8 cellular contexts compared by ENCODE assay signal in genomic region chr12:57590892-57591566, GRCh38. TPM values are rescaled to one million over a fixed set of nuclear protein-coding genes. Genes with fewer than 3 reads are reported as not detected.
DNase-seq lines count a peak whose midpoint lies in the region; ATAC-seq, FAIRE-seq and TF ChIP-seq lines count a peak whose summit lies in the region.

Gene PIP4K2C, plus strand, starts transcription at chr12:57591192. Its CDS starts 98 bp downstream, at chr12:57591290.

- intact Hi-C loops in mammary epithelial cell (cut with micrococcal nuclease): loop anchor here (1.0 to 2.0 kb wide), 3 partner anchors 13 to 44 kb away; partner anchors contain the start of genes DCTN2 and DTX3

- 0% methylated on average over 9 of the region's 61 CpGs for WGBS in mammary epithelial cell (ENCODE audit: low coverage, missing lambda C conversion rate)
- WGBS in small intestine, 3 donors: 0% methylated on average over 56 to 61 of the region's 61 CpGs

- H3K27ac ChIP-seq in 22Rv1 (peak within 1 kb of the TSS; percentile 60), WERI-Rb-1 (peak within 1 kb of the TSS; percentile 71), mammary epithelial cell (ENCODE audit: insufficient read depth, low read depth, low read length) (peak within 1 kb of the TSS; percentile 78), small intestine (ENCODE audit: low read depth in 1 of 2, low read length in 1 of 2) (peak within 1 kb of the TSS in 1 of 2 donors; percentile 87)

- peak within 1 kb of the TSS; percentile 80 for H3K9ac ChIP-seq in mammary epithelial cell (ENCODE audit: insufficient read depth, low read length)

- in situ Hi-C loops in mammary epithelial cell (cut with MboI; ENCODE audit: low sequenced_read_pairs in 2 of 2): no loop called here

- peak; percentile 80 for DNase-seq in NCI-H2171 treated with DMSO at 0.1 percent for 48 hours (lab: John Stamatoyannopoulos, UW)
- peak; percentile 82 for DNase-seq in WERI-Rb-1
- peak; percentile 88 for DNase-seq in mammary epithelial cell
- DNase-seq in iPS-NIHi7 (ENCODE audit: extremely low spot score): peak; percentile 98
- peak; percentile 90 for DNase-seq in small intestine

- H3K36me3 ChIP-seq in WERI-Rb-1 (peaks cover 16% of the 10 kb centered on the region), mammary epithelial cell (ENCODE audit: insufficient read depth, low read length) (peaks cover 3% of the 10 kb centered on the region), small intestine (ENCODE audit: control insufficient read depth in 2 of 2, insufficient read depth in 2 of 2, low read length in 2 of 2) (peaks cover 0 to 2% of the 10 kb centered on the region in 2 donors)

- H3K4me2 ChIP-seq in mammary epithelial cell (ENCODE audit: insufficient read depth, low read depth, low read length): peak within 1 kb of the TSS; percentile 93

- TF ChIP-seq CTCF in 22Rv1 (IDR thresholded peaks at IDR 0.05): no peak
- TF ChIP-seq CTCF in WERI-Rb-1 (IDR thresholded peaks at IDR 0.05; ENCODE audit: low read depth, low read length): no peak
- TF ChIP-seq CTCF in mammary epithelial cell (conservative IDR thresholded peaks at IDR 0.05 in 1 of 2, IDR thresholded peaks at IDR 0.05 in 1 of 2; ENCODE audit: extremely low read depth in 1 of 2, insufficient read depth in 1 of 2, low read depth in 1 of 2, low read length in 2 of 2): no peak

- H3K4me1 ChIP-seq in mammary epithelial cell (ENCODE audit: insufficient read depth, low read length) (peaks cover 22% of the 10 kb centered on the region), small intestine (ENCODE audit: control insufficient read depth in 2 of 2, insufficient read depth in 1 of 2, low read depth in 1 of 2, low read length in 1 of 2) (peaks cover 3 to 7% of the 10 kb centered on the region in 2 donors)

- FAIRE-seq in small intestine (lab: Jason Lieb, UNC): no peak

- dilution Hi-C loops in mammary epithelial cell (cut with HindIII; ENCODE audit: low sequenced_read_pairs): no loop called here

- peak within 1 kb of the TSS; percentile 87 for H2AFZ ChIP-seq in mammary epithelial cell (ENCODE audit: low read depth, low read length)

- H3K9me3 ChIP-seq in WERI-Rb-1 (ENCODE audit: severe bottlenecking): no peaks in the 10 kb centered on the region
- H3K9me3 ChIP-seq in mammary epithelial cell (replicated peaks; ENCODE audit: insufficient read depth, low read length): no peaks in the 10 kb centered on the region
- H3K9me3 ChIP-seq in small intestine (ENCODE audit: control insufficient read depth, low read depth): no peaks in the 10 kb centered on the region

- peak within 1 kb of the TSS; percentile 69 for H3K4me3 ChIP-seq in WERI-Rb-1 (ENCODE audit: low read depth, low read length)
- H3K4me3 ChIP-seq in mammary epithelial cell (replicated peaks in 1 of 3; ENCODE audit: insufficient read depth in 1 of 3, low read depth in 2 of 3, low read length in 3 of 3): peak within 1 kb of the TSS; percentile 78 to 96 (median 93)
- peak within 1 kb of the TSS; percentile 81 to 86 for H3K4me3 ChIP-seq in small intestine (ENCODE audit: low read depth in 1 of 2, low read length in 2 of 2)

- BruUV-seq in mammary epithelial cell (replicated peaks; lab: Mats Ljungman, UMichigan): TSS peak; percentile 32

- H3K79me2 ChIP-seq in mammary epithelial cell (ENCODE audit: insufficient read depth, low read length): peaks cover 33% of the 10 kb centered on the region

- H4K20me1 ChIP-seq in mammary epithelial cell (ENCODE audit: insufficient read depth, low read length): no peaks in the 10 kb centered on the region

- CTCF ChIA-PET in mammary epithelial cell (lab: Charles Lee; ENCODE audit: low non-redundant PET): no interaction called here

- H3K27me3 ChIP-seq in WERI-Rb-1 (ENCODE audit: insufficient read depth, low read depth, severe bottlenecking): no peaks in the 10 kb centered on the region
- no peaks in the 10 kb centered on the region for H3K27me3 ChIP-seq in mammary epithelial cell (ENCODE audit: insufficient read depth, low read length)
- no peaks in the 10 kb centered on the region for H3K27me3 ChIP-seq in small intestine (ENCODE audit: control insufficient read depth in 2 of 2, insufficient read depth in 2 of 2, low read length in 2 of 2)

- ATAC-seq in GM18520 (IDR thresholded peaks at IDR 0.05; ENCODE audit: unreplicated experiment) (peak; percentile 91), HG03039 (IDR thresholded peaks at IDR 0.05; ENCODE audit: unreplicated experiment) (peak; percentile 94)

RNA-seq across cellular contexts. Expression of gene PIP4K2C, which starts in this region (rescaled TPM):
- 100 to 1,000 TPM in 1 of 2 donors, 10 to 100 TPM in 1; 89.0 to 111 TPM for total RNA-seq in mammary epithelial cell
- polyA plus RNA-seq in mammary epithelial cell (79.6 TPM), small intestine (10 to 100 TPM; 16.1 to 18.1 (median 17.6) TPM)
- polyA minus RNA-seq in mammary epithelial cell: 167 TPM
